Comparison of ENCODE assay signal across 11 cellular contexts in genomic region chr9:33329996-33330395, GRCh38. TPM values are rescaled to one million over a fixed set of nuclear protein-coding genes. Genes with fewer than 3 reads are reported as not detected.
DNase-seq lines count a peak whose midpoint lies in the region; ATAC-seq, FAIRE-seq and TF ChIP-seq lines count a peak whose summit lies in the region.
"Had no signal": no experiment of that assay in that cellular context is flagged by ENCODE, and none has a peak within 500 bp of the region (broad histone marks: within the 10 kb centered on the region; RNA-seq: fewer than 3 reads in every experiment).

No MANE protein-coding gene starts in this region.

- CTCF ChIA-PET in A549 (lab: Yijun Ruan, JAX) = interaction anchor here (0.8 to 5.8 kb wide), 7 partner anchors 10 to 187 kb away, joined by 3 to 32 read pairs (median 5); no protein-coding TSS in a partner anchor
- CTCF ChIA-PET in Panc1 (lab: Charles Lee) = no interaction called here

- no peak for TF ChIP-seq RAD21 in A549 (conservative IDR thresholded peaks at IDR 0.05 in 1 of 2, IDR thresholded peaks at IDR 0.05 in 1 of 2)

- no peaks in the 10 kb centered on the region for H3K9me2 ChIP-seq in Karpas-422 (replicated peaks; ENCODE audit: insufficient read depth, low read length)

- POLR2A ChIA-PET in A549 (lab: Yijun Ruan, JAX) = interaction anchor here (0.6 to 1.1 kb wide), 3 partner anchors 10 to 114 kb away, joined by 3 to 5 read pairs (median 4); partner anchors contain the start of gene NFX1
- POLR2A ChIA-PET in Panc1 (lab: Charles Lee) = interaction anchor here (0.5 kb wide), 1 partner anchor 180 kb away, joined by 4 read pairs; no protein-coding TSS in a partner anchor

- no peaks in the 10 kb centered on the region for H3K27me3 ChIP-seq in Panc1 (ENCODE audit: control insufficient read depth, insufficient read depth, low read length)
- no peaks in the 10 kb centered on the region for H3K27me3 ChIP-seq in esophagus squamous epithelium
- H3K27me3 ChIP-seq in pancreas = no peaks in the 10 kb centered on the region
- H3K27me3 ChIP-seq in Karpas-422 (ENCODE audit: low read length) = no peaks in the 10 kb centered on the region

- H3K9ac ChIP-seq in Karpas-422 (ENCODE audit: low read length) = no peak overlapping the region

- peak overlapping the region; percentile 74 for H3K4me2 ChIP-seq in A549
- no peak overlapping the region for H3K4me2 ChIP-seq in Karpas-422 (ENCODE audit: low read depth, low read length, poor library complexity, severe bottlenecking)

- in situ Hi-C loops in Panc1 (cut with HindIII; ENCODE audit: low pct_unique_long_range_greater_than_20kb, low sequenced_read_pairs) = no loop called here

- no TSS peak for BruUV-seq in Panc1 (replicated peaks; lab: Mats Ljungman, UMichigan)

- FAIRE-seq in A549 (lab: Jason Lieb, UNC) (no peak), pancreas (lab: Jason Lieb, UNC) (no peak)

- TF ChIP-seq EP300 in A549 (IDR thresholded peaks at IDR 0.05) = no peak

- H2AFZ ChIP-seq in Karpas-422 (ENCODE audit: low read length) = no peak overlapping the region

- WGBS in A549 (ENCODE audit: missing lambda C conversion rate) = 13% methylated on average over 5 of the region's 5 CpGs
- WGBS in esophagus squamous epithelium, 2 donors = 46 to 60% methylated on average over 5 of the region's 5 CpGs
- WGBS in pancreas, 2 donors = 92 to 93% methylated on average over 5 of the region's 5 CpGs

- peak overlapping the region; percentile 17; the same call in 1 of the 3 replicates for H3K4me3 ChIP-seq in A549
- no peak overlapping the region for H3K4me3 ChIP-seq in Panc1 (ENCODE audit: low read depth in 2 of 2, low read length in 2 of 2)
- H3K4me3 ChIP-seq in esophagus squamous epithelium = no peak overlapping the region
- H3K4me3 ChIP-seq in pancreas = no peak overlapping the region
- no peak overlapping the region for H3K4me3 ChIP-seq in Karpas-422 (ENCODE audit: low read length)

- peak; percentile 49 to 62; a peak in 5 of 6 replicates for ATAC-seq in A549
- peak; percentile 72 for ATAC-seq in Panc1
- peak in 2 of 4 donors; percentile 4 to 11 for ATAC-seq in pancreas
- ATAC-seq in GM19463 (IDR thresholded peaks at IDR 0.05; ENCODE audit: unreplicated experiment) = no peak

- peaks cover 42% of the 10 kb centered on the region for H3K4me1 ChIP-seq in A549
- H3K4me1 ChIP-seq in Panc1 (ENCODE audit: control insufficient read depth, insufficient read depth, low read length) = peaks cover 16% of the 10 kb centered on the region
- peaks cover 11 to 34% (median 17%) of the 10 kb centered on the region in 3 donors for H3K4me1 ChIP-seq in esophagus squamous epithelium
- peaks cover 0 to 7% (median 6%) of the 10 kb centered on the region in 3 donors for H3K4me1 ChIP-seq in pancreas
- no peaks in the 10 kb centered on the region for H3K4me1 ChIP-seq in Karpas-422 (ENCODE audit: low read length)

- peak overlapping the region; percentile 85 for H3K27ac ChIP-seq in A549
- H3K27ac ChIP-seq in Panc1 (ENCODE audit: low read length) = peak overlapping the region; percentile 7; the same call in 1 of the 2 replicates
- peak overlapping the region; percentile 46 to 85 (median 81) for H3K27ac ChIP-seq in esophagus squamous epithelium
- peak overlapping the region; percentile 30 to 80 (median 66) for H3K27ac ChIP-seq in pancreas
- H3K27ac ChIP-seq in Karpas-422 (ENCODE audit: low read length) = no peak overlapping the region

- intact Hi-C loops in Panc1 (cut with micrococcal nuclease; ENCODE audit: unreplicated experiment) (no loop called here), esophagus squamous epithelium (cut with DNase I) (no loop called here), pancreas (cut with DNase I) (no loop called here), posterior vena cava (cut with DNase I) (loop anchor here in 1 of 2 donors (10.0 kb wide), 1 partner anchor 1405 kb away; no protein-coding TSS in a partner anchor)

- no peaks in the 10 kb centered on the region for H4K20me1 ChIP-seq in Karpas-422 (ENCODE audit: insufficient read depth, low read depth, low read length)

- TF ChIP-seq CTCF in A549 (IDR thresholded peaks at IDR 0.05) = no peak
- TF ChIP-seq CTCF in Panc1 (IDR thresholded peaks at IDR 0.05) = no peak
- TF ChIP-seq CTCF in esophagus squamous epithelium (IDR thresholded peaks at IDR 0.05) = no peak
- TF ChIP-seq CTCF in pancreas (IDR thresholded peaks at IDR 0.05) = no peak

- no peak for TF ChIP-seq POLR2A in A549 (IDR thresholded peaks at IDR 0.05; ENCODE audit: low read length)
- TF ChIP-seq POLR2A in esophagus squamous epithelium (IDR thresholded peaks at IDR 0.05) = no peak

- H3K9me3 ChIP-seq in A549 (no peaks in the 10 kb centered on the region), Panc1 (ENCODE audit: control insufficient read depth, insufficient read depth, low read depth, low read length) (no peaks in the 10 kb centered on the region), esophagus squamous epithelium (no peaks in the 10 kb centered on the region), pancreas (no peaks in the 10 kb centered on the region), Karpas-422 (ENCODE audit: low read length) (no peaks in the 10 kb centered on the region)

- DNase-seq in A549 (ENCODE audit: low read depth in 1 of 2, low spot score in 1 of 2) (peak; percentile 27 to 74), Panc1 (ENCODE audit: low read depth, low spot score) (peak; percentile 82), esophagus squamous epithelium (lab: John Stamatoyannopoulos, UW) (no peak), pancreas (no peak), MV-4-11 (lab: John Stamatoyannopoulos, UW) (no peak), posterior vena cava (ENCODE audit: low spot score) (no peak), Karpas-422 (no peak)
- DNase-seq: activated B cell treated with CpG ODN at 0.5 μM for 24 hours; effector CD4-positive, alpha-beta T cell; NCI-H187 had no signal

- H3K79me2 ChIP-seq in Karpas-422 (ENCODE audit: low read length) = no peaks in the 10 kb centered on the region

- peaks cover 5% of the 10 kb centered on the region for H3K36me3 ChIP-seq in Panc1 (ENCODE audit: control insufficient read depth, insufficient read depth, low read length)
- H3K36me3 ChIP-seq in esophagus squamous epithelium = peaks cover 0 to 95% (median 6%) of the 10 kb centered on the region in 3 donors
- peaks cover 0 to 23% (median 0%) of the 10 kb centered on the region in 3 donors for H3K36me3 ChIP-seq in pancreas
- H3K36me3 ChIP-seq in Karpas-422 (ENCODE audit: insufficient read depth, low read length) = peaks cover 59% of the 10 kb centered on the region

TF ChIP-seq in A549, 52 proteins besides CTCF, POLR2A, EP300 and RAD21 (continues in another document):
- TF ChIP-seq CHD4 (IDR thresholded peaks at IDR 0.05; ENCODE audit: borderline replicate concordance) (no peak), RCOR1 (IDR thresholded peaks at IDR 0.05; ENCODE audit: low read depth, low read length) (no peak), MAZ (IDR thresholded peaks at IDR 0.05; ENCODE audit: borderline replicate concordance, low read depth, low read length) (no peak), HOXB5 (CRISPR knock-in tag; IDR thresholded peaks at IDR 0.05) (no peak), FOSL2 (IDR thresholded peaks at IDR 0.05) (peak; percentile 67), FOSL2 (CRISPR knock-in tag; IDR thresholded peaks at IDR 0.05) (peak; percentile 81), ZFP36 (IDR thresholded peaks at IDR 0.05; ENCODE audit: borderline replicate concordance, partially characterized antibody) (no peak), NFE2L2 (conservative IDR thresholded peaks at IDR 0.05; ENCODE audit: low read length) (no peak), GATA3 (IDR thresholded peaks at IDR 0.05; ENCODE audit: borderline replicate concordance) (peak; percentile 61; the same call in 1 of the 2 replicates), ATOH8 (CRISPR knock-in tag; IDR thresholded peaks at IDR 0.05; ENCODE audit: low read depth) (no peak), MAX (IDR thresholded peaks at IDR 0.05) (peak; percentile 33; the same call in 1 of the 2 replicates), TFCP2L1 (CRISPR knock-in tag; IDR thresholded peaks at IDR 0.05) (no peak), JUNB (IDR thresholded peaks at IDR 0.05) (peak; percentile 67), RNF2 (IDR thresholded peaks at IDR 0.05; ENCODE audit: borderline replicate concordance, low read depth) (no peak), HES2 (IDR thresholded peaks at IDR 0.05) (no peak), USF2 (IDR thresholded peaks at IDR 0.05) (no peak)

RNA-seq across cellular contexts. Expression of gene NFX1, which starts 39.7 kb away (rescaled TPM):
- 41.1 and 41.2 TPM in 2 replicates for polyA plus RNA-seq in A549 (2011; rRNA removed)
- 20.7 and 21.0 TPM in 2 replicates for polyA plus RNA-seq in A549 (2012; cell fraction: cytosol; rRNA removed)
- polyA plus RNA-seq in A549 (2012; cell fraction: nucleus; rRNA removed) = 37.4 and 41.3 TPM in 2 replicates
- polyA plus RNA-seq in A549 (2017; fragmentation: RNase III; extraction: RNeasy Plus Mini Kit Qiagen cat#74134 plus additional on column Dnase treatment) = 23.6 to 25.0 TPM (median 24.8 TPM) in 3 replicates
- polyA minus RNA-seq in A549 (2011; rRNA and poly(A)+ RNA removed) = 76.4 and 88.5 TPM in 2 replicates
- total RNA-seq in Panc1 (2021; ENCODE audit: unreplicated experiment) = 38.1 TPM
- polyA plus RNA-seq in Panc1 (2012; ENCODE audit: insufficient read length) = 21.8 TPM
- 10 to 100 TPM; 19.7 to 47.7 (median 27.2) TPM for total RNA-seq in esophagus squamous epithelium
- total RNA-seq in pancreas = 10 to 100 TPM; 15.8 to 19.2 (median 17.3) TPM
- 10 to 100 TPM in 1 of 2 donors, 1 to 10 TPM in 1; 8.2 to 14.5 TPM for polyA plus RNA-seq in pancreas
- 10 to 100 TPM; 30.1 to 37.2 TPM for total RNA-seq in posterior vena cava
- 30.7 and 51.4 TPM in 2 replicates for total RNA-seq in Karpas-422 (2014; rRNA removed; shearing (Covaris generic); ENCODE audit: low replicate concordance)

Comparison
In these comparisons a context has a peak if more than half of its experiments do, and no peak if none do; other contexts are left out.
1. DNase-seq: peak in A549 (2 of 2) and Panc1 (single experiment); none in esophagus squamous epithelium (single experiment), pancreas (0 of 6), MV-4-11 (single experiment), posterior vena cava (single experiment) and Karpas-422 (single experiment).